In genomic region chr14:77707724-77708408, GRCh38 we compare ENCODE assay signal across 8 cellular contexts. TPM values are rescaled to one million over a fixed set of nuclear protein-coding genes. Genes with fewer than 3 reads are reported as not detected.
A peak's percentile ranks its signal among the peaks of the same experiment; 100 is the strongest.
DNase-seq lines count a peak whose midpoint lies in the region; ATAC-seq and TF ChIP-seq lines count a peak whose summit lies in the region.

Gene ALKBH1, minus strand, starts transcription at chr14:77708023. Its CDS starts 19 bp downstream, at chr14:77708004.
Gene SLIRP, plus strand, starts transcription at chr14:77708103. Its CDS starts 9 bp downstream, at chr14:77708112.

- H3K9me2 ChIP-seq in PC-9 (ENCODE audit: insufficient read depth): no peaks in the 10 kb centered on the region

- no peaks in the 10 kb centered on the region for H3K9me3 ChIP-seq in PC-9 (ENCODE audit: insufficient read depth, low read depth)
- no peaks in the 10 kb centered on the region for H3K9me3 ChIP-seq in esophagus squamous epithelium

- H3K4me1 Mint-ChIP-seq in activated T-cell treated with anti-CD3 and anti-CD28 coated beads, Interleukin-2, amount 50 U/mL, for 4 hours (ENCODE audit: low read depth): peaks cover 41% of the 10 kb centered on the region

- H3K4me1 ChIP-seq in PC-9 (replicated peaks; ENCODE audit: insufficient read depth) (peaks cover 25% of the 10 kb centered on the region), esophagus squamous epithelium (peaks cover 21 to 44% (median 25%) of the 10 kb centered on the region in 3 donors)

- H3K4me2 ChIP-seq in PC-9: peak within 1 kb of the TSS; percentile 86

- WGBS in esophagus squamous epithelium, 2 donors: 0% methylated on average over 31 to 42 of the region's 49 CpGs

- peak; percentile 98 for ATAC-seq in GM21723 (IDR thresholded peaks at IDR 0.05; ENCODE audit: unreplicated experiment)
- ATAC-seq in activated T-cell treated with anti-CD3 and anti-CD28 coated beads, Interleukin-2, amount 50 U/mL, for 4 hours: peak; percentile 98

- H3K27me3 ChIP-seq in PC-9 (ENCODE audit: insufficient read depth, low read depth) (no peaks in the 10 kb centered on the region), esophagus squamous epithelium (no peaks in the 10 kb centered on the region)

- CTCF ChIA-PET in PC-9 (lab: Charles Lee): interaction anchor here (0.5 to 0.7 kb wide), 7 partner anchors 104 to 765 kb away, joined by 3 to 8 read pairs (median 5); no protein-coding TSS in a partner anchor

- no peaks in the 10 kb centered on the region for H3K9me3 Mint-ChIP-seq in activated T-cell treated with anti-CD3 and anti-CD28 coated beads, Interleukin-2, amount 50 U/mL, for 4 hours

- in situ Hi-C loops in KBM-7 (cut with MboI; ENCODE audit: low pct_unique_long_range_greater_than_20kb, low sequenced_read_pairs): no loop called here

- POLR2A ChIA-PET in PC-9 (lab: Charles Lee; ENCODE audit: unreplicated experiment): interaction anchor here (0.6 kb wide), 1 partner anchor 52 kb away, joined by 3 read pairs; no protein-coding TSS in a partner anchor

- intact Hi-C loops in PC-9 (cut with micrococcal nuclease; ENCODE audit: unreplicated experiment): loop anchor here (1.0 to 10.0 kb wide), 7 partner anchors 53 to 553 kb away; partner anchors contain the start of genes GSTZ1, POMT2, SPTLC2 and VIPAS39
- intact Hi-C loops in esophagus squamous epithelium (cut with DNase I): loop anchor here (5.0 kb wide), 1 partner anchor 246 kb away; no protein-coding TSS in a partner anchor

- peaks cover 75% of the 10 kb centered on the region for H3K79me2 ChIP-seq in PC-9 (ENCODE audit: low read depth)

- peaks cover 30% of the 10 kb centered on the region for H4K20me1 ChIP-seq in PC-9 (ENCODE audit: insufficient read depth)

- H3K27ac ChIP-seq in PC-9 (peak within 1 kb of the TSS; percentile 27), esophagus squamous epithelium (peak within 1 kb of the TSS; percentile 48 to 81 (median 70))

- peak in 2 of 4 donors; percentile 22 to 67 for TF ChIP-seq POLR2A in esophagus squamous epithelium (IDR thresholded peaks at IDR 0.05)

- H3F3A ChIP-seq in PC-9 (ENCODE audit: insufficient read depth, low read depth): peaks cover 12% of the 10 kb centered on the region; the same call in 1 of the 2 replicates

- peaks cover 28% of the 10 kb centered on the region for H3K36me3 ChIP-seq in PC-9 (ENCODE audit: low read depth)
- peaks cover 9 to 51% (median 17%) of the 10 kb centered on the region in 3 donors for H3K36me3 ChIP-seq in esophagus squamous epithelium

- H2AFZ ChIP-seq in PC-9: peak within 1 kb of the TSS; percentile 99

- peaks cover 26% of the 10 kb centered on the region for H3K36me3 Mint-ChIP-seq in activated T-cell treated with anti-CD3 and anti-CD28 coated beads, Interleukin-2, amount 50 U/mL, for 4 hours (ENCODE audit: insufficient read depth)

- no TSS peak for BruUV-seq in PC-9 (replicated peaks; lab: Mats Ljungman, UMichigan)

- peak; percentile 92 for DNase-seq in DMS79 (lab: John Stamatoyannopoulos, UW)
- peak; percentile 93 for DNase-seq in KBM-7
- DNase-seq in PC-9: peak; percentile 88 to 92
- peak; percentile 80 for DNase-seq in activated T-cell treated with anti-CD3 and anti-CD28 coated beads, Interleukin-2, amount 50 U/mL, for 4 hours
- DNase-seq in esophagus squamous epithelium (lab: John Stamatoyannopoulos, UW): peak; percentile 25
- peak; percentile 93 for DNase-seq in myocyte (ENCODE audit: low read depth)
- peak; percentile 62 to 73 for DNase-seq in stimulated activated CD8-positive, alpha-beta memory T cell treated with anti-CD3 and anti-CD28 coated beads, Interleukin-7, amount 100 ng/mL, for 48 hours (ENCODE audit: extremely low read depth in 1 of 2, low read depth in 1 of 2)

- H3K27me3 Mint-ChIP-seq in activated T-cell treated with anti-CD3 and anti-CD28 coated beads, Interleukin-2, amount 50 U/mL, for 4 hours (ENCODE audit: low read depth): no peaks in the 10 kb centered on the region

- peak within 1 kb of the TSS; percentile 74 for H3K4me3 ChIP-seq in PC-9
- H3K4me3 ChIP-seq in esophagus squamous epithelium: peak within 1 kb of the TSS; percentile 78 to 92 (median 84)

- TF ChIP-seq CTCF in PC-9 (conservative IDR thresholded peaks at IDR 0.05) (no peak; the same call in 1 of the 2 replicates), esophagus squamous epithelium (IDR thresholded peaks at IDR 0.05) (peak in 1 of 6 experiments; percentile 20)

- peak within 1 kb of the TSS; percentile 94 for H3K4me3 Mint-ChIP-seq in activated T-cell treated with anti-CD3 and anti-CD28 coated beads, Interleukin-2, amount 50 U/mL, for 4 hours

RNA-seq across cellular contexts. Expression of gene ALKBH1, which starts in this region (rescaled TPM):
- total RNA-seq in PC-9 (2021): 22.7 and 25.0 TPM in 2 replicates
- 10 to 100 TPM; 17.8 to 24.3 (median 19.6) TPM for total RNA-seq in activated T-cell treated with anti-CD3 and anti-CD28 coated beads, Interleukin-2, amount 50 U/mL, for 4 hours
- 1 to 10 TPM; 4.2 to 8.8 (median 6.7) TPM for total RNA-seq in esophagus squamous epithelium
- total RNA-seq in myocyte: 8.5 and 9.6 TPM in 2 replicates
- 7.3 TPM for polyA plus RNA-seq in myocyte (2012)

RNA-seq across cellular contexts. Expression of gene SLIRP, which starts in this region (rescaled TPM):
- total RNA-seq in PC-9 (2021): 298 and 375 TPM in 2 replicates
- total RNA-seq in activated T-cell treated with anti-CD3 and anti-CD28 coated beads, Interleukin-2, amount 50 U/mL, for 4 hours: 100 to 1,000 TPM; 218 to 268 (median 220) TPM
- total RNA-seq in esophagus squamous epithelium: 100 to 1,000 TPM; 125 to 487 (median 290) TPM
- total RNA-seq in myocyte: 178 and 295 TPM in 2 replicates
- polyA plus RNA-seq in myocyte (2012): 194 TPM

Comparison
In these comparisons a context has a peak if more than half of its experiments do, and no peak if none do; other contexts are left out.
1. Peak in every context shown above with its lines: DNase-seq, ATAC-seq, H3K4me3 ChIP-seq and H3K27ac ChIP-seq.
2. DNase-seq: peak in every context shown above with its lines; median percentile 93 in KBM-7; 93 in myocyte; 92 in DMS79; 90 in PC-9; 80 in activated T-cell treated with anti-CD3 and anti-CD28 coated beads, Interleukin-2, amount 50 U/mL, for 4 hours; 68 in stimulated activated CD8-positive, alpha-beta memory T cell treated with anti-CD3 and anti-CD28 coated beads, Interleukin-7, amount 100 ng/mL, for 48 hours; 25 in esophagus squamous epithelium.